Comparison of ENCODE assay signal across 1 cellular context in the genomic region with DNA sequence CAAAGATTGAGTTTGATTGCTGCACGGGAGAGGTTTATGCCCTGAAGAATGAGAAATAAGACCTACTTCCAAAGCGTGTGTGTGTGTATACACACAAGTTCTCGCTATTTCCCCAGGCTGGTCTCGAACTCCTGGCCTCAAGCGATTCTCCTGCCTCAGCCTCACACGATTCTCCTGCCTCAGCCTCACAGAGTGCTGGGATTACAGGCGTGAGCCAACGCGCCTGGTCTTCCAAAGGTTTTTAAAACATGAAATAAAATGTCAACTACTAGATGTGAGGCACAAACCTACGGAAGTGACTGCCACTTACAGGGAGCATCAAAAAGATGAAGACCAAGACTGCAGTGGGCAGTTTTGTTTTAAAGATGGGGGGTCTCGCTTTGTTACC.
TF ChIP-seq lines count a peak whose summit lies in the region.

No MANE protein-coding gene starts in this region.

TF ChIP-seq in WTC11, 78 proteins besides CTCF, POLR2A, EP300 and RAD21 (continued from another document):
- TF ChIP-seq, protein P1, sequence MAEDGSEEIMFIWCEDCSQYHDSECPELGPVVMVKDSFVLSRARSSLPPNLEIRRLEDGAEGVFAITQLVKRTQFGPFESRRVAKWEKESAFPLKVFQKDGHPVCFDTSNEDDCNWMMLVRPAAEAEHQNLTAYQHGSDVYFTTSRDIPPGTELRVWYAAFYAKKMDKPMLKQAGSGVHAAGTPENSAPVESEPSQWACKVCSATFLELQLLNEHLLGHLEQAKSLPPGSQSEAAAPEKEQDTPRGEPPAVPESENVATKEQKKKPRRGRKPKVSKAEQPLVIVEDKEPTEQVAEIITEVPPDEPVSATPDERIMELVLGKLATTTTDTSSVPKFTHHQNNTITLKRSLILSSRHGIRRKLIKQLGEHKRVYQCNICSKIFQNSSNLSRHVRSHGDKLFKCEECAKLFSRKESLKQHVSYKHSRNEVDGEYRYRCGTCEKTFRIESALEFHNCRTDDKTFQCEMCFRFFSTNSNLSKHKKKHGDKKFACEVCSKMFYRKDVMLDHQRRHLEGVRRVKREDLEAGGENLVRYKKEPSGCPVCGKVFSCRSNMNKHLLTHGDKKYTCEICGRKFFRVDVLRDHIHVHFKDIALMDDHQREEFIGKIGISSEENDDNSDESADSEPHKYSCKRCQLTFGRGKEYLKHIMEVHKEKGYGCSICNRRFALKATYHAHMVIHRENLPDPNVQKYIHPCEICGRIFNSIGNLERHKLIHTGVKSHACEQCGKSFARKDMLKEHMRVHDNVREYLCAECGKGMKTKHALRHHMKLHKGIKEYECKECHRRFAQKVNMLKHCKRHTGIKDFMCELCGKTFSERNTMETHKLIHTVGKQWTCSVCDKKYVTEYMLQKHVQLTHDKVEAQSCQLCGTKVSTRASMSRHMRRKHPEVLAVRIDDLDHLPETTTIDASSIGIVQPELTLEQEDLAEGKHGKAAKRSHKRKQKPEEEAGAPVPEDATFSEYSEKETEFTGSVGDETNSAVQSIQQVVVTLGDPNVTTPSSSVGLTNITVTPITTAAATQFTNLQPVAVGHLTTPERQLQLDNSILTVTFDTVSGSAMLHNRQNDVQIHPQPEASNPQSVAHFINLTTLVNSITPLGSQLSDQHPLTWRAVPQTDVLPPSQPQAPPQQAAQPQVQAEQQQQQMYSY (CRISPR knock-in tag; IDR thresholded peaks at IDR 0.05), result no peak
- no peak for TF ChIP-seq JAZF1 (CRISPR knock-in tag; IDR thresholded peaks at IDR 0.05)
- TF ChIP-seq, protein P2, sequence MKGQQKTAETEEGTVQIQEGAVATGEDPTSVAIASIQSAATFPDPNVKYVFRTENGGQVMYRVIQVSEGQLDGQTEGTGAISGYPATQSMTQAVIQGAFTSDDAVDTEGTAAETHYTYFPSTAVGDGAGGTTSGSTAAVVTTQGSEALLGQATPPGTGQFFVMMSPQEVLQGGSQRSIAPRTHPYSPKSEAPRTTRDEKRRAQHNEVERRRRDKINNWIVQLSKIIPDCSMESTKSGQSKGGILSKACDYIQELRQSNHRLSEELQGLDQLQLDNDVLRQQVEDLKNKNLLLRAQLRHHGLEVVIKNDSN (CRISPR knock-in tag; IDR thresholded peaks at IDR 0.05), result no peak
